15 cellular contexts compared by ENCODE assay signal in the genomic region with DNA sequence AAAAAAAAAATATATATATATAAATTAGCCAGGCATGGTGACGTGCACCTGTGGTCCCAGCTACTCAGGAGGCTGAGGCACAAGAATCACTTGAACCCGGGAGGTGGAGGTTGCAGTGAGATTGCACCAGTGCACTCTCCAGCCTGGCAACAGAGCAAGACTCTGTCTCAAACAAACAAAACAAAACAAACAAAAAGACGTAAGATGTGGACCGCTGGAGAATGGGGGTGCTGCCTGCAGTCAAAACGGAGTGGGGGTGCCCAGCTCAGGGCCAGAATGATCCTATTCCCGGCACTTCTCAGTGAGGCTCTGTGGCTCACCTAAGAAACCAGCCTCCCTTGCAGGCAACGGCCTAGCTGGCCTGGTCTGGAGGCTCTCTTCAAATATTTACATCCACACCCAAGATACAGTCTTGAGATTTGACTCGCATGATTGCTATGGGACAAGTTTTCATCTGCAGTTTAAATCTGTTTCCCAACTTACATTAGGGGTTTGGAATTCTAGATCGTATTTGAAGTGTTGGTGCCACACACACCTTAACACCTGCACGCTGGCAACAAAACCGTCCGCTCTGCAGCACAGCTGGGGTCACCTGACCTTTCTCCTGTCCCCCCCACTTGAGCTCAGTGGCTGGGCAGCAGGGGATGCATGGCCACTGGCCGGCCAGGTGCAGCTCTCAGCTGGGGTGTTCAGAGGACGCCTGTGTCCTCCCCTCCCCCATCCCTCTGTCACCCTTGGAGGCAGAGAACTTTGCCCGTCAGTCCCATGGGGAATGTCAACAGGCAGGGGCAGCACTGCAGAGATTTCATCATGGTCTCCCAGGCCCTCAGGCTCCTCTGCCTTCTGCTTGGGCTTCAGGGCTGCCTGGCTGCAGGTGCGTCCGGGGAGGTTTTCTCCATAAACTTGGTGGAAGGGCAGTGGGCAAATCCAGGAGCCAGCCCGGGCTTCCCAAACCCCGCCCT. TPM values are rescaled to one million over a fixed set of nuclear protein-coding genes. Genes with fewer than 3 reads are reported as not detected.
DNase-seq lines count a peak whose midpoint lies in the region; ATAC-seq, FAIRE-seq and TF ChIP-seq lines count a peak whose summit lies in the region.
"Had no signal": no experiment of that assay in that cellular context is flagged by ENCODE, and none has a peak within 500 bp of the region (broad histone marks: within the 10 kb centered on the region; RNA-seq: fewer than 3 reads in every experiment).

Gene F7 (plus strand): TSS at position 760 of the 962 bp plus-strand sequence. CDS start 51 bp downstream, at position 811.

- peak within 1 kb of the TSS; percentile 15 for H4K91ac ChIP-seq in mesenchymal stem cell (ENCODE audit: low read length)

- ATAC-seq in Panc1 (peak; percentile 33; the same call in 1 of the 2 replicates), GM21367 (IDR thresholded peaks at IDR 0.05; ENCODE audit: unreplicated experiment) (no peak)
- ATAC-seq: activated CD8-positive, alpha-beta memory T cell treated with anti-CD3 and anti-CD28 coated beads, Interleukin-2, amount 10 ng/mL, durations not matched to agents 7 days and 5 days; body of pancreas had no signal

- H3K18ac ChIP-seq in mesenchymal stem cell (ENCODE audit: low read depth in 1 of 2, low read length in 2 of 2): no peak within 1 kb of the TSS

- no peaks in the 10 kb centered on the region for H3K79me1 ChIP-seq in mesenchymal stem cell (replicated peaks; ENCODE audit: low read length, poor library complexity, severe bottlenecking)

- H2AFZ ChIP-seq in mesenchymal stem cell (ENCODE audit: low read depth, low read length): no peak within 1 kb of the TSS

- peak; percentile 72 for FAIRE-seq in H54 (lab: Jason Lieb, UNC)

- CTCF ChIA-PET in Panc1 (lab: Charles Lee): interaction anchor here (0.6 kb wide), 1 partner anchor 70 kb away, joined by 3 read pairs; no protein-coding TSS in a partner anchor

- no peak for TF ChIP-seq POLR2A in H54 (IDR thresholded peaks at IDR 0.05; ENCODE audit: low read depth, low read length)

- H2BK5ac ChIP-seq in mesenchymal stem cell (ENCODE audit: low read depth, low read length, poor library complexity, severe bottlenecking): no peak within 1 kb of the TSS

- no TSS peak for BruUV-seq in Panc1 (replicated peaks; lab: Mats Ljungman, UMichigan)

- no peaks in the 10 kb centered on the region for H3K27me3 ChIP-seq in Panc1 (ENCODE audit: control insufficient read depth, insufficient read depth, low read length)
- H3K27me3 ChIP-seq in mesenchymal stem cell (ENCODE audit: control insufficient read depth in 1 of 2, insufficient read depth in 1 of 2, low read length in 2 of 2): peaks cover 14 to 27% of the 10 kb centered on the region in 2 experiments

- no peak within 1 kb of the TSS for H2BK120ac ChIP-seq in mesenchymal stem cell (ENCODE audit: low read depth, low read length)

- no peak within 1 kb of the TSS for H3K4ac ChIP-seq in mesenchymal stem cell (ENCODE audit: low read depth in 1 of 2, low read length in 2 of 2)

- no peak for TF ChIP-seq CTCF in Panc1 (IDR thresholded peaks at IDR 0.05)

- no peak within 1 kb of the TSS for H2AK5ac ChIP-seq in mesenchymal stem cell (ENCODE audit: low read length, severe bottlenecking)

- no peak within 1 kb of the TSS for H2BK12ac ChIP-seq in mesenchymal stem cell (ENCODE audit: low read length in 2 of 2)

- H2BK15ac ChIP-seq in mesenchymal stem cell (ENCODE audit: low read depth, poor library complexity, severe bottlenecking): no peak within 1 kb of the TSS

- H3K14ac ChIP-seq in mesenchymal stem cell (ENCODE audit: low read length in 2 of 2): no peak within 1 kb of the TSS

- DNase-seq in DMS53 (lab: John Stamatoyannopoulos, UW): peak; percentile 63
- DNase-seq in DMS53 treated with DMSO at 0.1 percent for 48 hours (lab: John Stamatoyannopoulos, UW; ENCODE audit: unreplicated experiment): no peak
- DNase-seq in H54 (ENCODE audit: insufficient read length, low spot score): no peak
- DNase-seq in Panc1 (ENCODE audit: low read depth, low spot score): no peak
- DNase-seq in mesenchymal stem cell: no peak
- no peak for DNase-seq in NCI-H128 (lab: John Stamatoyannopoulos, UW; ENCODE audit: unreplicated experiment)
- no peak for DNase-seq in HUDEP-2 (lab: John Stamatoyannopoulos, UW; ENCODE audit: unreplicated experiment in 76 of 76)
- DNase-seq: activated CD8-positive, alpha-beta memory T cell treated with anti-CD3 and anti-CD28 coated beads, Interleukin-2, amount 10 ng/mL, durations not matched to agents 7 days and 5 days; activated naive CD4-positive, alpha-beta T cell; dorsolateral prefrontal cortex; NCI-H1048; spleen had no signal

- H3K4me3 ChIP-seq in Panc1 (ENCODE audit: low read depth in 2 of 2, low read length in 2 of 2): no peak within 1 kb of the TSS
- no peak within 1 kb of the TSS for H3K4me3 ChIP-seq in mesenchymal stem cell (ENCODE audit: insufficient read depth in 1 of 2, low read depth in 1 of 2, low read length in 2 of 2)
- H3K4me3 ChIP-seq: body of pancreas, dorsolateral prefrontal cortex, spleen had no signal

- no peak within 1 kb of the TSS for H4K8ac ChIP-seq in mesenchymal stem cell (ENCODE audit: low read length)

- H3K27ac ChIP-seq in Panc1 (ENCODE audit: low read length): no peak within 1 kb of the TSS
- no peak within 1 kb of the TSS for H3K27ac ChIP-seq in mesenchymal stem cell (ENCODE audit: low read length, poor library complexity, severe bottlenecking)
- H3K27ac ChIP-seq: 22Rv1, body of pancreas, dorsolateral prefrontal cortex, spleen had no signal

- no peaks in the 10 kb centered on the region for H3K9me3 ChIP-seq in Panc1 (ENCODE audit: control insufficient read depth, insufficient read depth, low read depth, low read length)
- no peaks in the 10 kb centered on the region for H3K9me3 ChIP-seq in mesenchymal stem cell (ENCODE audit: control insufficient read depth, low read length)
- H3K9me3 ChIP-seq: body of pancreas, spleen had no signal

- H3K4me1 ChIP-seq in Panc1 (ENCODE audit: control insufficient read depth, insufficient read depth, low read length) (peaks cover 8% of the 10 kb centered on the region), mesenchymal stem cell (ENCODE audit: control insufficient read depth, insufficient read depth, low read depth, low read length) (peaks cover 8% of the 10 kb centered on the region)

- POLR2A ChIA-PET in Panc1 (lab: Charles Lee): no interaction called here

- H3K23ac ChIP-seq in mesenchymal stem cell (ENCODE audit: low read length in 2 of 2): peak within 1 kb of the TSS in 1 of 2 experiments; percentile 77

- intact Hi-C loops in Panc1 (cut with micrococcal nuclease; ENCODE audit: unreplicated experiment): no loop called here

- in situ Hi-C loops in Panc1 (cut with HindIII; ENCODE audit: low pct_unique_long_range_greater_than_20kb, low sequenced_read_pairs): no loop called here

- H3K9ac ChIP-seq in mesenchymal stem cell (ENCODE audit: low read length): no peak within 1 kb of the TSS

- no peak within 1 kb of the TSS for H3K4me2 ChIP-seq in mesenchymal stem cell (ENCODE audit: low read length, poor library complexity, severe bottlenecking)

- H3K36me3 ChIP-seq in Panc1 (ENCODE audit: control insufficient read depth, insufficient read depth, low read length) (no peaks in the 10 kb centered on the region), mesenchymal stem cell (ENCODE audit: control insufficient read depth in 1 of 2, insufficient read depth in 2 of 2, low read depth in 1 of 2, low read length in 2 of 2) (no peaks in the 10 kb centered on the region)
- H3K36me3 ChIP-seq: spleen had no signal

- 74% methylated on average over 18 of the region's 19 CpGs for WGBS in mesenchymal stem cell

RNA-seq across cellular contexts. Expression of gene F7, which starts in this region (rescaled TPM):
- not detected for total RNA-seq in Panc1 (2021; ENCODE audit: unreplicated experiment)
- polyA plus RNA-seq in Panc1 (2012; ENCODE audit: insufficient read length): not detected
- not detected for polyA plus RNA-seq in mesenchymal stem cell (2013, experiment 1 of 2)
- polyA plus RNA-seq in mesenchymal stem cell (2013, experiment 2 of 2): not detected
- total RNA-seq: activated CD8-positive, alpha-beta memory T cell treated with anti-CD3 and anti-CD28 coated beads, Interleukin-2, amount 10 ng/mL, durations not matched to agents 7 days and 5 days; body of pancreas; spleen had no signal

Comparison
In these comparisons a context has a peak if more than half of its experiments do, and no peak if none do; other contexts are left out.
1. Peak in ATAC-seq in Panc1; RNA of the gene not detected or under 1 TPM.